In the genomic region with DNA sequence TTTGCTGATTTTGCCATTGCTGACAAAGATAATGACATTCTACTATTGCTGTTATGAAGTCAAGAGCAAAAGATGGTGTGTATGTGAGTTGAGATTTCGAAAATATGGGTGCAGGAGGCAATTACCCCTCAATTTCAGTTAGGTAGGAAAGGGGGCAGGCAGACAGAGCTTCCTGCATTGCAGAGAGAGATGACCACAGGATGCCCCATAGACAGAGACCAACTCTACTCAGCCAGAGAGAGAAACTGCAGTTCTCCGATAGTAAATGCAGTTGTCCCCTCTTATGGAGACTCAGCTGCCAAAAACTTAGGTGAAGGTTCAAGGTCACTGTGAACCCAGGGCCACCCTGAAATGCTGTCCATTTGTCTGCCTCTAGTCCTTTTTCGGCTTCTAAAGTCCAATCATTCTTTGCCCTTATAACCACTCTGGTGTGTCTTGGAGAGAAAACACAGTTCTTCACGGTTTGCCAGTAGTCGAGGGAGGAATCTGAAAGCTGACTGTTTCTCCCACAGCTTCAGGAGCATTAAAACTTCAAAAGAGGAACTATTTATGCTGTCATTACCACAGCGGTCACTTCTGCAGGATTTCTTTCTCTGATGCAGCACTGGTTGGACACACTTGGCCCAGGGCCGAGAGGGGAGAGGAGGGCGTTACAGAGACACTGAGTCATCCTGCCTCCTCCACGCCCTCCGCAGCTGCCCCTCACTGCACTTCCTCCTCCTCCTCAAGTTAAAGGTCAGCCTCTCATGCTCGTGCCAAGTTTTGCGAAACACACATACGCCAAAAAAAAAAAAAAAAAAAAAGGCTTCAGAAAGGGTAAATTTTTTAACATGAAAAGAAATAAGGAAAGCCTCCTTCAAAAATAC, we compare ENCODE assay signal across 8 cellular contexts.
DNase-seq lines count a peak whose midpoint lies in the region; ATAC-seq and TF ChIP-seq lines count a peak whose summit lies in the region.

No MANE protein-coding gene starts in this region.

- peaks cover 34% of the 10 kb centered on the region for H3K4me1 Mint-ChIP-seq in nephron progenitor cell

- ATAC-seq in GM21723 (IDR thresholded peaks at IDR 0.05; ENCODE audit: unreplicated experiment) = peak; percentile 97
- peak; percentile 81 for ATAC-seq in activated CD4-positive, CD25-positive, alpha-beta regulatory T cell treated with anti-CD3 and anti-CD28 coated beads, Interleukin-2, amount 50 U/mL, for 24 hours

- H3K27me3 Mint-ChIP-seq in nephron progenitor cell (ENCODE audit: low read depth, poor library complexity) = peaks cover 3% of the 10 kb centered on the region

- peak overlapping the region; percentile 52 for H3K4me3 Mint-ChIP-seq in nephron progenitor cell

- no peaks in the 10 kb centered on the region for H3K9me3 Mint-ChIP-seq in nephron progenitor cell

- no peak for TF ChIP-seq CTCF in nephron progenitor cell (IDR thresholded peaks at IDR 0.05)

- peak overlapping the region; percentile 53 for H3K27ac Mint-ChIP-seq in nephron progenitor cell

- no peaks in the 10 kb centered on the region for H3K36me3 Mint-ChIP-seq in nephron progenitor cell (ENCODE audit: low read depth)

- peak; percentile 90 for DNase-seq in GM04503 (ENCODE audit: low read depth)
- DNase-seq in HuH-7.5 (ENCODE audit: low spot score) = peak; percentile 38
- DNase-seq in fibroblast of peridontal ligament (ENCODE audit: extremely low read depth) = peak; percentile 91
- peak; percentile 20 for DNase-seq in nephron progenitor cell
- peak; percentile 96 for DNase-seq in ureter (ENCODE audit: low spot score)
- DNase-seq in amniotic stem cell (lab: John Stamatoyannopoulos, UW) = no peak
